Comparison of ENCODE assay signal across 14 cellular contexts in genomic region chr6:109373333-109373732, GRCh38. TPM values are rescaled to one million over a fixed set of nuclear protein-coding genes. Genes with fewer than 3 reads are reported as not detected.
DNase-seq lines count a peak whose midpoint lies in the region; ATAC-seq lines count a peak whose summit lies in the region.
"Had no signal": no experiment of that assay in that cellular context is flagged by ENCODE, and none has a peak within 500 bp of the region (broad histone marks: within the 10 kb centered on the region; RNA-seq: fewer than 3 reads in every experiment).

No MANE protein-coding gene starts in this region.

- H3K4me3 Mint-ChIP-seq in activated T-cell treated with anti-CD3 and anti-CD28 coated beads, Interleukin-2, amount 50 U/mL, for 72 hours = peak overlapping the region; percentile 69 to 97
- H3K4me3 Mint-ChIP-seq in stimulated activated naive CD8-positive, alpha-beta T cell treated with anti-CD3 and anti-CD28 coated beads, Interleukin-15, amount 100 ng/mL, for 72 hours = peak overlapping the region; percentile 13 to 49

- no peaks in the 10 kb centered on the region for H3K9me3 Mint-ChIP-seq in activated T-cell treated with anti-CD3 and anti-CD28 coated beads, Interleukin-2, amount 50 U/mL, for 72 hours
- no peaks in the 10 kb centered on the region for H3K9me3 Mint-ChIP-seq in stimulated activated naive CD8-positive, alpha-beta T cell treated with anti-CD3 and anti-CD28 coated beads, Interleukin-15, amount 100 ng/mL, for 72 hours

- DNase-seq in stimulated activated CD4-positive, alpha-beta T cell treated with anti-CD3 and anti-CD28 coated beads, Interleukin-2, amount 100 ng/mL, for 24 hours = peak; percentile 9 to 21
- DNase-seq in stimulated activated CD4-positive, alpha-beta T cell treated with anti-CD3 and anti-CD28 coated beads, Interleukin-4, amount 100 ng/mL, for 1 hour = no peak
- DNase-seq in activated T-cell treated with anti-CD3 and anti-CD28 coated beads, Interleukin-2, amount 50 U/mL, for 72 hours = peak; percentile 18
- no peak for DNase-seq in stimulated activated naive CD8-positive, alpha-beta T cell treated with anti-CD3 and anti-CD28 coated beads, Interleukin-15, amount 100 ng/mL, for 72 hours
- no peak for DNase-seq in NCI-H2029 treated with DMSO at 0.1 percent for 48 hours (lab: John Stamatoyannopoulos, UW)
- DNase-seq: AML-193, caudate nucleus, GF-D8, kidney, NCI-H2107, pancreas had no signal

- no peaks in the 10 kb centered on the region for H3K27me3 Mint-ChIP-seq in activated T-cell treated with anti-CD3 and anti-CD28 coated beads, Interleukin-2, amount 50 U/mL, for 72 hours (ENCODE audit: low read depth)
- no peaks in the 10 kb centered on the region for H3K27me3 Mint-ChIP-seq in stimulated activated naive CD8-positive, alpha-beta T cell treated with anti-CD3 and anti-CD28 coated beads, Interleukin-15, amount 100 ng/mL, for 72 hours

- peak overlapping the region; percentile 99 for H3K27ac Mint-ChIP-seq in activated T-cell treated with anti-CD3 and anti-CD28 coated beads, Interleukin-2, amount 50 U/mL, for 72 hours
- H3K27ac Mint-ChIP-seq in stimulated activated naive CD8-positive, alpha-beta T cell treated with anti-CD3 and anti-CD28 coated beads, Interleukin-15, amount 100 ng/mL, for 72 hours = peak overlapping the region in 1 of 2 donors; percentile 86

- peaks cover 26 to 64% of the 10 kb centered on the region in 2 donors for H3K36me3 Mint-ChIP-seq in activated T-cell treated with anti-CD3 and anti-CD28 coated beads, Interleukin-2, amount 50 U/mL, for 72 hours (ENCODE audit: insufficient read depth in 2 of 2)

- ATAC-seq in HG02840 (IDR thresholded peaks at IDR 0.05; ENCODE audit: low FRiP score, unreplicated experiment) (peak; percentile 5), GM19328 (IDR thresholded peaks at IDR 0.05; ENCODE audit: unreplicated experiment) (no peak), esophagus mucosa (no peak)
- peak; percentile 62 to 65 for ATAC-seq in activated T-cell treated with anti-CD3 and anti-CD28 coated beads, Interleukin-2, amount 50 U/mL, for 72 hours (replicated peaks in 1 of 2)
- ATAC-seq in stimulated activated naive CD8-positive, alpha-beta T cell treated with anti-CD3 and anti-CD28 coated beads, Interleukin-15, amount 100 ng/mL, for 72 hours = no peak

- H3K4me1 Mint-ChIP-seq in activated T-cell treated with anti-CD3 and anti-CD28 coated beads, Interleukin-2, amount 50 U/mL, for 72 hours (ENCODE audit: low read depth) = peaks cover 75% of the 10 kb centered on the region
- peaks cover 64% of the 10 kb centered on the region for H3K4me1 Mint-ChIP-seq in stimulated activated naive CD8-positive, alpha-beta T cell treated with anti-CD3 and anti-CD28 coated beads, Interleukin-15, amount 100 ng/mL, for 72 hours

RNA-seq across cellular contexts. Expression of gene CD164, which starts 8.9 kb away (rescaled TPM):
- total RNA-seq in activated T-cell treated with anti-CD3 and anti-CD28 coated beads, Interleukin-2, amount 50 U/mL, for 72 hours = 100 to 1,000 TPM; 164 to 215 TPM
- total RNA-seq in esophagus mucosa = 91.3 TPM

Comparison
In these comparisons a context has a peak if more than half of its experiments do, and no peak if none do; other contexts are left out.
1. DNase-seq: peak in stimulated activated CD4-positive, alpha-beta T cell treated with anti-CD3 and anti-CD28 coated beads, Interleukin-2, amount 100 ng/mL, for 24 hours (2 of 2) and activated T-cell treated with anti-CD3 and anti-CD28 coated beads, Interleukin-2, amount 50 U/mL, for 72 hours (2 of 2); none in stimulated activated CD4-positive, alpha-beta T cell treated with anti-CD3 and anti-CD28 coated beads, Interleukin-4, amount 100 ng/mL, for 1 hour (single experiment), stimulated activated naive CD8-positive, alpha-beta T cell treated with anti-CD3 and anti-CD28 coated beads, Interleukin-15, amount 100 ng/mL, for 72 hours (0 of 2) and NCI-H2029 treated with DMSO at 0.1 percent for 48 hours (single experiment).
2. ATAC-seq: peak in HG02840 (single experiment) and activated T-cell treated with anti-CD3 and anti-CD28 coated beads, Interleukin-2, amount 50 U/mL, for 72 hours (2 of 2); none in stimulated activated naive CD8-positive, alpha-beta T cell treated with anti-CD3 and anti-CD28 coated beads, Interleukin-15, amount 100 ng/mL, for 72 hours (single experiment), GM19328 (single experiment) and esophagus mucosa (single experiment).